1 cellular context compared by ENCODE assay signal in genomic region chr16:4345439-4346204, GRCh38.
A peak's percentile ranks its signal among the peaks of the same experiment; 100 is the strongest.
TF ChIP-seq lines count a peak whose summit lies in the region.

No MANE protein-coding gene starts in this region.

TF ChIP-seq in WTC11, 78 proteins besides CTCF, POLR2A, EP300 and RAD21:
- TF ChIP-seq RELA (CRISPR knock-in tag; IDR thresholded peaks at IDR 0.05; ENCODE audit: borderline replicate concordance) = no peak
- TF ChIP-seq GABPB1 (CRISPR knock-in tag; IDR thresholded peaks at IDR 0.05) = peak; percentile 85
TF ChIP-seq in WTC11: peak in this region for 1.
